ENCODE assay signal across 8 cellular contexts in genomic region chr16:78770353-78771091, GRCh38.
DNase-seq lines count a peak whose midpoint lies in the region; ATAC-seq and TF ChIP-seq lines count a peak whose summit lies in the region.

No MANE protein-coding gene starts in this region.

- H3K4me2 ChIP-seq in DOHH2 (ENCODE audit: low read length): no peak overlapping the region

- H4K20me1 ChIP-seq in DOHH2 (ENCODE audit: control insufficient read depth, insufficient read depth, low read depth, low read length): no peaks in the 10 kb centered on the region

- peak; percentile 73 for DNase-seq in H4 (ENCODE audit: low spot score)
- DNase-seq in NCI-H2171 (lab: John Stamatoyannopoulos, UW): peak; percentile 11
- peak; percentile 75 to 81 for DNase-seq in activated CD4-positive, alpha-beta T cell treated with anti-CD3 and anti-CD28 coated beads, Interleukin-2, amount 50 U/mL, for 4 hours
- DNase-seq in effector CD4-positive, alpha-beta T cell: peak; percentile 79
- peak; percentile 82 to 91 (median 90) for DNase-seq in mucosa of descending colon
- peak; percentile 54 to 58 for DNase-seq in stimulated activated CD8-positive, alpha-beta memory T cell treated with anti-CD3 and anti-CD28 coated beads, Interleukin-7, amount 100 ng/mL, for 4 hours (ENCODE audit: low read depth in 2 of 2)
- DNase-seq in NCI-H187 treated with DMSO at 0.1 percent for 48 hours (lab: John Stamatoyannopoulos, UW): no peak

- H3K27ac ChIP-seq in DOHH2 (ENCODE audit: low read depth, low read length): no peak overlapping the region

- no peaks in the 10 kb centered on the region for H3F3A ChIP-seq in DOHH2 (ENCODE audit: control insufficient read depth, insufficient read depth)

- H3K36me3 ChIP-seq in DOHH2 (ENCODE audit: control insufficient read depth, low read length) (no peaks in the 10 kb centered on the region), mucosa of descending colon (ENCODE audit: low read depth) (no peaks in the 10 kb centered on the region)

- ATAC-seq in mucosa of descending colon: peak; percentile 98

- intact Hi-C loops in mucosa of descending colon (cut with DNase I, micrococcal nuclease): no loop called here

- H3K4me1 ChIP-seq in DOHH2 (ENCODE audit: control insufficient read depth, low read length) (no peaks in the 10 kb centered on the region), mucosa of descending colon (ENCODE audit: low read depth) (peaks cover 7% of the 10 kb centered on the region)

- no peaks in the 10 kb centered on the region for H3K79me2 ChIP-seq in DOHH2 (ENCODE audit: control insufficient read depth, low read length)

- H3K27me3 ChIP-seq in DOHH2 (ENCODE audit: control insufficient read depth, low read length): no peaks in the 10 kb centered on the region

- H3K9me2 ChIP-seq in DOHH2 (replicated peaks; ENCODE audit: control insufficient read depth, low read length): no peaks in the 10 kb centered on the region

- TF ChIP-seq CTCF in DOHH2 (IDR thresholded peaks at IDR 0.05; ENCODE audit: low read depth, low read length, poor library complexity, severe bottlenecking) (peak; percentile 84), mucosa of descending colon (IDR thresholded peaks at IDR 0.05) (peak; percentile 88)

- no peaks in the 10 kb centered on the region for H3K9me3 ChIP-seq in DOHH2 (ENCODE audit: control insufficient read depth, insufficient read depth, low read length)
- H3K9me3 ChIP-seq in mucosa of descending colon: no peaks in the 10 kb centered on the region

- H3K4me3 ChIP-seq in DOHH2 (ENCODE audit: low read length): no peak overlapping the region
- H3K4me3 ChIP-seq in mucosa of descending colon: no peak overlapping the region
